ENCODE assay signal across 8 cellular contexts in genomic region chr1:24364975-24365678, GRCh38.
A peak's percentile ranks its signal among the peaks of the same experiment; 100 is the strongest.
DNase-seq lines count a peak whose midpoint lies in the region; ATAC-seq and TF ChIP-seq lines count a peak whose summit lies in the region.

No MANE protein-coding gene starts in this region.

- peaks cover 0 to 30% (median 14%) of the 10 kb centered on the region in 10 experiments; a peak in 12 of 20 replicates for H3K4me1 ChIP-seq in BLaER1 treated with 17β-estradiol and CSF1 and Interleukin-3, amounts not matched to agents 10 nM and 100 nM
- H3K4me1 ChIP-seq in OCI-LY3 (ENCODE audit: low read length): peaks cover 16% of the 10 kb centered on the region

- ATAC-seq in GM21447 (IDR thresholded peaks at IDR 0.05; ENCODE audit: unreplicated experiment): peak; percentile 65
- no peak for ATAC-seq in GM19324 (IDR thresholded peaks at IDR 0.05; ENCODE audit: low FRiP score, unreplicated experiment)
- ATAC-seq in GM19328 (IDR thresholded peaks at IDR 0.05; ENCODE audit: unreplicated experiment): no peak
- no peak for ATAC-seq in HG03521 (IDR thresholded peaks at IDR 0.05; ENCODE audit: unreplicated experiment)

- no peak for TF ChIP-seq CTCF in OCI-LY3 (IDR thresholded peaks at IDR 0.05; ENCODE audit: low read depth, low read length)

- H3K36me3 ChIP-seq in BLaER1 treated with 17β-estradiol and CSF1 and Interleukin-3, amounts not matched to agents 10 nM and 100 nM: no peaks in the 10 kb centered on the region
- no peaks in the 10 kb centered on the region for H3K36me3 ChIP-seq in OCI-LY3 (replicated peaks; ENCODE audit: low read depth, low read length)

- H2AFZ ChIP-seq in OCI-LY3 (ENCODE audit: low read depth, low read length): no peak overlapping the region

- no peaks in the 10 kb centered on the region for H4K20me1 ChIP-seq in BLaER1 treated with 17β-estradiol and CSF1 and Interleukin-3, amounts not matched to agents 10 nM and 100 nM
- H4K20me1 ChIP-seq in OCI-LY3 (ENCODE audit: insufficient read depth, low read length): no peaks in the 10 kb centered on the region

- peak overlapping the region in 9 of 11 experiments; percentile 1 to 67 (median 49); a peak in 15 of 22 replicates for H3K4me2 ChIP-seq in BLaER1 treated with 17β-estradiol and CSF1 and Interleukin-3, amounts not matched to agents 10 nM and 100 nM
- H3K4me2 ChIP-seq in OCI-LY3 (ENCODE audit: low read length): peak overlapping the region; percentile 69

- peak overlapping the region in 1 of 11 experiments; percentile 10; a peak in 1 of 22 replicates for H3K9ac ChIP-seq in BLaER1 treated with 17β-estradiol and CSF1 and Interleukin-3, amounts not matched to agents 10 nM and 100 nM
- no peak overlapping the region for H3K9ac ChIP-seq in OCI-LY3 (ENCODE audit: low read length)

- H3K27ac ChIP-seq in BLaER1 treated with 17β-estradiol and CSF1 and Interleukin-3, amounts not matched to agents 10 nM and 100 nM: peak overlapping the region in 1 of 11 experiments; percentile 37; a peak in 2 of 22 replicates
- peak overlapping the region; percentile 15; the same call in 1 of the 2 replicates for H3K27ac ChIP-seq in OCI-LY3 (ENCODE audit: low read length)

- DNase-seq in dedifferentiated amniotic fluid mesenchymal stem cell (ENCODE audit: extremely low spot score) (peak; percentile 52), skeletal muscle cell (ENCODE audit: low read depth) (peak; percentile 87)

- no peak overlapping the region for H3K4me3 ChIP-seq in BLaER1 treated with 17β-estradiol and CSF1 and Interleukin-3, amounts not matched to agents 10 nM and 100 nM
- H3K4me3 ChIP-seq in OCI-LY3 (ENCODE audit: low read length) (peak overlapping the region; percentile 34; the same call in 1 of the 2 replicates), skeletal muscle cell (ENCODE audit: low read depth, low read length) (no peak overlapping the region)

- no peaks in the 10 kb centered on the region for H3K9me3 ChIP-seq in BLaER1 treated with 17β-estradiol and CSF1 and Interleukin-3, amounts not matched to agents 10 nM and 100 nM (replicated peaks in 1 of 11)
- H3K9me3 ChIP-seq in OCI-LY3 (ENCODE audit: insufficient read depth, low read length): no peaks in the 10 kb centered on the region

- no peaks in the 10 kb centered on the region for H3K79me2 ChIP-seq in OCI-LY3 (ENCODE audit: low read length)

- no peaks in the 10 kb centered on the region for H3K27me3 ChIP-seq in BLaER1 treated with 17β-estradiol and CSF1 and Interleukin-3, amounts not matched to agents 10 nM and 100 nM
- no peaks in the 10 kb centered on the region for H3K27me3 ChIP-seq in OCI-LY3 (ENCODE audit: low read depth, low read length)
